12 cellular contexts compared by ENCODE assay signal in genomic region chr19:10421981-10422461, GRCh38. TPM values are rescaled to one million over a fixed set of nuclear protein-coding genes. Genes with fewer than 3 reads are reported as not detected.
DNase-seq lines count a peak whose midpoint lies in the region; ATAC-seq and TF ChIP-seq lines count a peak whose summit lies in the region.
"Had no signal": no experiment of that assay in that cellular context is flagged by ENCODE, and none has a peak within 500 bp of the region (broad histone marks: within the 10 kb centered on the region; RNA-seq: fewer than 3 reads in every experiment).

No MANE protein-coding gene starts in this region.

- H3K27ac ChIP-seq in substantia nigra (ENCODE audit: low read depth, low read length, poor library complexity, severe bottlenecking): no peak overlapping the region
- H3K27ac ChIP-seq: right atrium auricular region had no signal

- DNase-seq in AG08396 (ENCODE audit: low spot score) (peak; percentile 2), D341Med (ENCODE audit: low spot score) (peak; percentile 10), RPMI8226 (peak; percentile 59), epidermal melanocyte (ENCODE audit: insufficient read length, low spot score) (peak; percentile 17), substantia nigra (lab: John Stamatoyannopoulos, UW) (no peak), NCI-H526 treated with DMSO at 0.1 percent for 48 hours (lab: John Stamatoyannopoulos, UW) (no peak), mucosa of descending colon (no peak)
- DNase-seq: DMS153, foreskin fibroblast, NCI-H510A treated with DMSO at 0.1 percent for 48 hours had no signal

- no peaks in the 10 kb centered on the region for H3K9me3 ChIP-seq in mucosa of descending colon
- H3K9me3 ChIP-seq: right atrium auricular region had no signal

- ATAC-seq in HG03196 (IDR thresholded peaks at IDR 0.05; ENCODE audit: unreplicated experiment) (no peak), mucosa of descending colon (no peak)

- peaks cover 33% of the 10 kb centered on the region for H3K4me1 ChIP-seq in mucosa of descending colon (ENCODE audit: low read depth)

- intact Hi-C loops in mucosa of descending colon (cut with DNase I, micrococcal nuclease): no loop called here

- no peak overlapping the region for H3K4me3 ChIP-seq in mucosa of descending colon
- H3K4me3 ChIP-seq: right atrium auricular region had no signal

- no peak for TF ChIP-seq CTCF in mucosa of descending colon (IDR thresholded peaks at IDR 0.05)

- H3K36me3 ChIP-seq in mucosa of descending colon (ENCODE audit: low read depth): no peaks in the 10 kb centered on the region
- H3K36me3 ChIP-seq: right atrium auricular region had no signal

RNA-seq across cellular contexts. Expression of gene PDE4A, which starts 1.7 kb away (rescaled TPM):
- 10 to 100 TPM in 2 of 3 donors, 1 to 10 TPM in 1; 7.0 to 27.4 (median 14.7) TPM for total RNA-seq in mucosa of descending colon

RNA-seq across cellular contexts. Expression of gene CDC37, which starts 18.7 kb away (rescaled TPM):
- 100 to 1,000 TPM; 125 to 179 (median 145) TPM for total RNA-seq in mucosa of descending colon

RNA-seq across cellular contexts. Expression of gene TYK2, which starts 41.6 kb away (rescaled TPM):
- total RNA-seq in mucosa of descending colon: 100 to 1,000 TPM; 104 to 142 (median 123) TPM

Comparison
In these comparisons a context has a peak if more than half of its experiments do, and no peak if none do; other contexts are left out.
1. DNase-seq: peak in AG08396 (single experiment), D341Med (single experiment), RPMI8226 (single experiment) and epidermal melanocyte (single experiment); none in substantia nigra (0 of 49), NCI-H526 treated with DMSO at 0.1 percent for 48 hours (single experiment) and mucosa of descending colon (0 of 3).